In the genomic region with DNA sequence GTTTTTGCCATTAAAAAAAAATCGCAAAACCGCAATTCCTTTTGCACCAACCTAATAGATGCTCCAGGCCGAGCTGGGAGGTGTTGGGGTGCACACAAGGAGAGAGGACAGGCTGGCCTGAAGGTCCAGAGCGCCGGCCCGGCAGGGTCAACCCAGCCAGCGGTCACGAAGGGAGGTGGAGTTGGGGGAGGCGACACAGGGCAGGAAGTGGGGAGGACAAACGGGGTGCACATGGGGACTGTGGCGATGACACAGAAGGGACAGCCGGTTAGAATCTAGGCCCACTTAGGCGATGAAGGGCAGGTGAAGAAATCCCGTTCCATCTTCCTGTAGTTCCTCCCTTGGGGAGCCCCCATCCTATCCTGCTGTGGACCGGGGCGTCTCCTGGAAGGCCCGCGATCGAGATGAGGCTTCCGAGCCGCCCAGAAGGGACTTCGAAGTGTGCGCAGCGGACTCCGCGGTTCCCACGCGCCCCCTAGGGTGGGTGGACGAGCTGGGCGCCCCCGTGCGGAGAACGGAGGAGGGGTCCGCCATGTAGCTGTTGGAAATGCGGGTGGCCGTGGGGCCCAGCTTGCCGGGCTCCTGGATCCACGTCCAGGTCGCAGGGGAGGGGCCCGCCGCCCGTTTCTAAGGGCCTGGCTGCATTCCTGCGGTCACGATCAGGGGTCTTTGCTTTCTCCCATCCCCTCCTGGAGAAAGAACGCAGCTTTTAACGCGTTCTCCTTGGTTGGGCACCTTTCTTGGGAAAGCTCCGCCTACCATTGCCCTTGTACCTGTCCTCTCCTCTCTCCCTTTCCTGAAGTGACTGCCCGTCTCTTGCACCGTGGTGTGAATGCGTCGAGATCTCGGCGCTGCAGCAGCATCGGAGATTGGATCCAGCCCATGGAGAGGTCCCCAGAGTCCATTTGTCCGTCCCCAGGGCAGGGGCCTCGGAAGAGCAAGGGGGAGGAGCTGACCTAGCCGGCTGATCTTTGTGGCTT, we compare ENCODE assay signal across 10 cellular contexts. TPM values are rescaled to one million over a fixed set of nuclear protein-coding genes. Genes with fewer than 3 reads are reported as not detected.
DNase-seq lines count a peak whose midpoint lies in the region; ATAC-seq, FAIRE-seq and TF ChIP-seq lines count a peak whose summit lies in the region.
"Had no signal": no experiment of that assay in that cellular context is flagged by ENCODE, and none has a peak within 500 bp of the region (broad histone marks: within the 10 kb centered on the region; RNA-seq: fewer than 3 reads in every experiment).

No MANE protein-coding gene starts in this region.

- no peaks in the 10 kb centered on the region for H3K9me3 Mint-ChIP-seq in CD8-positive, alpha-beta T cell

- no peak overlapping the region for H3K4me3 ChIP-seq in CD8-positive, alpha-beta T cell (ENCODE audit: low read depth, low read length)
- H3K4me3 ChIP-seq in esophagus muscularis mucosa (peak overlapping the region in 3 of 4 donors; percentile 24 to 38 (median 31)), pancreas (peak overlapping the region in 3 of 4 donors; percentile 11 to 35 (median 25))

- H3K27me3 Mint-ChIP-seq in CD8-positive, alpha-beta T cell (ENCODE audit: low read depth) = peaks cover 27% of the 10 kb centered on the region

- H3K4me3 Mint-ChIP-seq in CD8-positive, alpha-beta T cell = peak overlapping the region; percentile 26

- no peak for TF ChIP-seq CTCF in CD8-positive, alpha-beta T cell (IDR thresholded peaks at IDR 0.05)
- TF ChIP-seq CTCF in esophagus muscularis mucosa (IDR thresholded peaks at IDR 0.05) = peak in 1 of 3 experiments; percentile 13
- TF ChIP-seq CTCF in pancreas (IDR thresholded peaks at IDR 0.05) = peak in 1 of 4 donors; percentile 11

- H3K4me1 ChIP-seq in CD8-positive, alpha-beta T cell (ENCODE audit: insufficient read depth, low read length) = peaks cover 5% of the 10 kb centered on the region
- peaks cover 5 to 9% (median 9%) of the 10 kb centered on the region in 4 donors for H3K4me1 ChIP-seq in esophagus muscularis mucosa
- no peaks in the 10 kb centered on the region for H3K4me1 ChIP-seq in pancreas

- POLR2A ChIA-PET in CD8-positive, alpha-beta T cell (lab: Charles Lee) = no interaction called here

- TF ChIP-seq POLR2A in esophagus muscularis mucosa (IDR thresholded peaks at IDR 0.05; ENCODE audit: low read depth) = no peak

- CTCF ChIA-PET in CD8-positive, alpha-beta T cell (lab: Charles Lee) = interaction anchor here (1.4 to 2.0 kb wide), 2 partner anchors 9 to 162 kb away, joined by 3 to 10 read pairs; a partner anchor contains a TSS

- peaks cover 5% of the 10 kb centered on the region for H3K4me1 Mint-ChIP-seq in CD8-positive, alpha-beta T cell (ENCODE audit: low read depth)

- no peaks in the 10 kb centered on the region for H3K9me3 ChIP-seq in CD8-positive, alpha-beta T cell (ENCODE audit: low read length)
- H3K9me3 ChIP-seq in esophagus muscularis mucosa = no peaks in the 10 kb centered on the region
- no peaks in the 10 kb centered on the region for H3K9me3 ChIP-seq in pancreas

- DNase-seq in CD8-positive, alpha-beta T cell = peak in 6 of 7 experiments; percentile 7 to 62 (median 30)
- peak; percentile 17 for DNase-seq in activated CD4-positive, alpha-beta T cell treated with anti-CD3 and anti-CD28 coated beads, Interleukin-2, amount 50 U/mL, for 1 hour
- DNase-seq in esophagus muscularis mucosa (ENCODE audit: extremely low spot score) (peak; percentile 19), pancreas (peak in 4 of 6 donors; percentile 23 to 61 (median 34)), NOMO-1 treated with DMSO at 0.1 percent for 48 hours (lab: John Stamatoyannopoulos, UW; ENCODE audit: unreplicated experiment) (no peak), NCI-H1417 treated with DMSO at 0.1 percent for 48 hours (lab: John Stamatoyannopoulos, UW) (no peak), foreskin melanocyte (no peak)
- DNase-seq: NCI-H2081 treated with DMSO at 0.1 percent for 48 hours had no signal

- WGBS in esophagus muscularis mucosa = 34% methylated on average over 32 of the region's 58 CpGs
- 23 to 32% methylated on average over 50 to 58 of the region's 58 CpGs for WGBS in pancreas, 2 donors

- TF ChIP-seq EP300 in esophagus muscularis mucosa (IDR thresholded peaks at IDR 0.05) = no peak

- H3K27ac ChIP-seq in CD8-positive, alpha-beta T cell (ENCODE audit: low read depth, low read length) = no peak overlapping the region
- no peak overlapping the region for H3K27ac ChIP-seq in esophagus muscularis mucosa (replicated peaks in 1 of 4)
- H3K27ac ChIP-seq in pancreas = no peak overlapping the region
- H3K27ac ChIP-seq: epithelial cell of prostate had no signal

- no peaks in the 10 kb centered on the region for H3K36me3 Mint-ChIP-seq in CD8-positive, alpha-beta T cell

- no peaks in the 10 kb centered on the region for H3K36me3 ChIP-seq in CD8-positive, alpha-beta T cell (ENCODE audit: insufficient read depth, low read length)
- H3K36me3 ChIP-seq in esophagus muscularis mucosa (no peaks in the 10 kb centered on the region), pancreas (no peaks in the 10 kb centered on the region)

- no peak overlapping the region for H3K27ac Mint-ChIP-seq in CD8-positive, alpha-beta T cell

- ATAC-seq in CD8-positive, alpha-beta T cell = peak; percentile 57
- ATAC-seq in pancreas (peak; percentile 38 to 82 (median 56)), GM18909 (IDR thresholded peaks at IDR 0.05; ENCODE audit: poor library complexity, unreplicated experiment) (no peak)

- intact Hi-C loops in CD8-positive, alpha-beta T cell (cut with DNase I, micrococcal nuclease) = no loop called here
- intact Hi-C loops in esophagus muscularis mucosa (cut with DNase I) = no loop called here
- intact Hi-C loops in pancreas (cut with DNase I) = no loop called here

- H3K27me3 ChIP-seq in CD8-positive, alpha-beta T cell (ENCODE audit: insufficient read depth, low read length) = peaks cover 4% of the 10 kb centered on the region
- H3K27me3 ChIP-seq in esophagus muscularis mucosa (peaks cover 2 to 27% (median 7%) of the 10 kb centered on the region in 4 donors), pancreas (no peaks in the 10 kb centered on the region)

- FAIRE-seq in pancreas (lab: Jason Lieb, UNC) = no peak

RNA-seq across cellular contexts. Expression of a gene that starts 17.0 kb away (rescaled TPM):
- 1 to 10 TPM; 3.1 to 4.2 TPM for total RNA-seq in CD8-positive, alpha-beta T cell
- 10 to 100 TPM; 15.2 to 33.1 (median 17.7) TPM for total RNA-seq in esophagus muscularis mucosa
- 1 to 10 TPM; 5.9 to 9.9 (median 9.1) TPM for total RNA-seq in pancreas
- 10 to 100 TPM; 11.6 to 19.9 TPM for polyA plus RNA-seq in pancreas

Comparison
In these comparisons a context has a peak if more than half of its experiments do, and no peak if none do; other contexts are left out.
1. DNase-seq: peak in CD8-positive, alpha-beta T cell (6 of 7), activated CD4-positive, alpha-beta T cell treated with anti-CD3 and anti-CD28 coated beads, Interleukin-2, amount 50 U/mL, for 1 hour (single experiment), esophagus muscularis mucosa (single experiment) and pancreas (4 of 6); none in NOMO-1 treated with DMSO at 0.1 percent for 48 hours (single experiment), NCI-H1417 treated with DMSO at 0.1 percent for 48 hours (single experiment) and foreskin melanocyte (single experiment).